In genomic region chr14:103667671-103668070, GRCh38 we compare ENCODE assay signal across 23 cellular contexts.
"Had no signal": no experiment of that assay in that cellular context is flagged by ENCODE, and none has a peak within 500 bp of the region (broad histone marks: within the 10 kb centered on the region; RNA-seq: fewer than 3 reads in every experiment).

No MANE protein-coding gene starts in this region.

- H3K9ac ChIP-seq: KMS-11 had no signal

- H3K4me3 ChIP-seq: K562, SJSA1, SK-N-MC had no signal

- H3K27ac Mint-ChIP-seq: IgD-negative memory B cell had no signal

- H3K4me3 Mint-ChIP-seq: IgD-negative memory B cell had no signal

- H3K27me3 Mint-ChIP-seq: IgD-negative memory B cell had no signal

- H3K27me3 ChIP-seq: SJSA1 had no signal

- ATAC-seq: K562 had no signal

- H3K27ac ChIP-seq: HL-60, KMS-11, SJSA1, SK-N-MC had no signal

- DNase-seq: Kasumi-1, MM.1S, NCI-H1092 treated with DMSO at 0.1 percent for 48 hours, NCI-H1436, NCI-H187, NCI-H2029, NCI-H2081 treated with DMSO at 0.1 percent for 48 hours, NCI-H2171, NCI-H226, NCI-H446, NCI-H510A, NCI-H524 treated with DMSO at 0.1 percent for 48 hours, NCI-H69, NCI-H774, Right ventricle myocardium superior, RPMI8226, SIG-M5 had no signal

- H3K4me2 ChIP-seq: KMS-11 had no signal

- H3K9me3 ChIP-seq: SJSA1 had no signal

- H3K9me3 Mint-ChIP-seq: IgD-negative memory B cell had no signal
